18 cellular contexts compared by ENCODE assay signal in the genomic region with DNA sequence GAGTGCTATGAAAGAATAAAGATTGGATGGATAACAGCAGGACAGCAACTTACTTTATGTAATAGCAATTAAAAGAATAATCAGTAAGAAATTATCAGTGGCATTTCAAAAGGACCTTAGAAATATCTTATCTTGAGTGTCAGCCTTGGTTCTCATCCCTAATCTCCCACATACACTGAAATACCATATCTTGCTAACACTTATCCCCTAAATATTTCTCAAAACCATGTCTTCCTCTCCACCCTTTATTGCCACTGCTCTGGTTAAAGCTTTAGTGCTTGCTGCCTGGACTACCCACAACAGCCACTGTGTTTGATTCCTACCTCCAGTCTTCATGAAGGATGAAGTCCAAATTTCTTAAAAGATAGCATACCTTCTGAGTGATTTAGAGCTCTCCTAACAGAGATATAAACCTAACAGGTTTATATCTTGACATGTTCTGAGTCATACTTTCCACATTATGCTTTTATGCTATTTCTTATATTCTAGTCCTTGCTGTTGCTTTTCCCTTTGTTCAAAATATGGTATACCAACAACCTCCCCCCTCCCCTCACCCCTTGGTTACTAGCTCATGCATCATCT.
"Had no signal": no experiment of that assay in that cellular context is flagged by ENCODE, and none has a peak within 500 bp of the region (broad histone marks: within the 10 kb centered on the region; RNA-seq: fewer than 3 reads in every experiment).

No MANE protein-coding gene starts in this region.

- DNase-seq: activated CD4-positive, alpha-beta T cell treated with anti-CD3 and anti-CD28 coated beads, Interleukin-2, amount 50 U/mL, for 48 hours; activated naive CD4-positive, alpha-beta T cell treated with anti-CD3 and anti-CD28 coated beads for 36 hours; activated naive CD8-positive, alpha-beta T cell treated with anti-CD3 and anti-CD28 coated beads, Interleukin-2, amount 50 U/mL, for 24 hours; cerebellar nuclear complex; effector CD8-positive, alpha-beta T cell; gastrocnemius medialis; heart right ventricle; left colon; lower lobe of right lung; naive B cell; pancreas; spleen; stimulated activated naive CD8-positive, alpha-beta T cell treated with anti-CD3 and anti-CD28 coated beads, Interleukin-15, amount 100 ng/mL, for 72 hours; upper lobe of left lung had no signal

- ATAC-seq: activated naive CD8-positive, alpha-beta T cell treated with anti-CD3 and anti-CD28 coated beads, Interleukin-2, amount 50 U/mL, for 24 hours; gastrocnemius medialis; heart right ventricle; left colon; lower lobe of right lung; pancreas; sciatic nerve; stimulated activated naive CD8-positive, alpha-beta T cell treated with anti-CD3 and anti-CD28 coated beads, Interleukin-15, amount 100 ng/mL, for 72 hours had no signal

- H3K36me3 ChIP-seq: ascending aorta, breast epithelium, gastrocnemius medialis, heart right ventricle, lower lobe of right lung, pancreas, upper lobe of left lung had no signal

- H3K4me1 ChIP-seq: ascending aorta, breast epithelium, gastrocnemius medialis, heart right ventricle, lower lobe of right lung, pancreas, spleen, upper lobe of left lung had no signal

- H3K27ac ChIP-seq: ascending aorta, breast epithelium, gastrocnemius medialis, heart right ventricle, lower lobe of right lung, pancreas, spleen, upper lobe of left lung, VCaP had no signal

- H3K4me3 ChIP-seq: ascending aorta, breast epithelium, gastrocnemius medialis, heart right ventricle, lower lobe of right lung, pancreas, spleen, upper lobe of left lung had no signal

- H3K27me3 ChIP-seq: ascending aorta, breast epithelium, gastrocnemius medialis, heart right ventricle, pancreas, spleen, upper lobe of left lung had no signal

- H3K9me3 ChIP-seq: ascending aorta, breast epithelium, gastrocnemius medialis, heart right ventricle, lower lobe of right lung, pancreas, spleen, upper lobe of left lung had no signal
